In the genomic region with DNA sequence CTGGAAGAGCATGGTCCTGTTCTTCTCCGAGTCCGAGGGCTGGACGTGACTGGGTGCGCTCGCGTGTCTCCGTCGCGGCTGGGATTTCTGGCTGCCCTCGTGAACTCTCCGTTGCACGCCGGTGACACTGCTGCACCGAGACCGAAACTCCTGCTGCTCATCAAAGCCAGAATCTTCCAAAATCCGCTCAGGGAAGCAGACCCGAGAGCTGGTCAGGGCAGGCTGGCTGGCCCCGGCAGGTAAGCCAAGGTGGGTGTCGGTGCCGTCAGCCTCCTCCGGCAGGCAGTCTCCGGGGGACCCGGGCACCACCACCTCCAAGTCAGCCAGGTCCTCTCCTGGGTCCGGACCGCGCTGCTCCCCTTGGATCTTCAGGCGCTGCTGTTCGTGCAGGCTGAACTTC, we compare ENCODE assay signal across 18 cellular contexts.
DNase-seq lines count a peak whose midpoint lies in the region; ATAC-seq and TF ChIP-seq lines count a peak whose summit lies in the region.
"Had no signal": no experiment of that assay in that cellular context is flagged by ENCODE, and none has a peak within 500 bp of the region (broad histone marks: within the 10 kb centered on the region; RNA-seq: fewer than 3 reads in every experiment).

No MANE protein-coding gene starts in this region.

- H3K4me1 Mint-ChIP-seq in nephron progenitor cell: peaks cover 11% of the 10 kb centered on the region
- H3K4me1 Mint-ChIP-seq in activated T-helper 1 cell treated with anti-CD3 and anti-CD28 coated beads, Interleukin-12 subunit alpha, Interleukin-12 subunit beta, Interleukin-2, Interleukin-4 antibody, amounts not matched to agents 30 ng/mL and 10 ng/mL and 1 ng/mL, durations not matched to agents 14 hours and 24 hours and 36 hours (ENCODE audit: low read depth): peaks cover 52% of the 10 kb centered on the region

- intact Hi-C loops in right cardiac atrium (cut with DNase I): no loop called here
- intact Hi-C loops in Right ventricle myocardium superior (cut with DNase I): no loop called here
- intact Hi-C loops in activated T-helper 1 cell treated with anti-CD3 and anti-CD28 coated beads, Interleukin-12 subunit alpha, Interleukin-12 subunit beta, Interleukin-2, Interleukin-4 antibody, amounts not matched to agents 30 ng/mL and 10 ng/mL and 1 ng/mL, durations not matched to agents 14 hours and 24 hours and 36 hours (cut with micrococcal nuclease): no loop called here

- no peaks in the 10 kb centered on the region for H3K9me3 Mint-ChIP-seq in nephron progenitor cell
- H3K9me3 Mint-ChIP-seq in activated T-helper 1 cell treated with anti-CD3 and anti-CD28 coated beads, Interleukin-12 subunit alpha, Interleukin-12 subunit beta, Interleukin-2, Interleukin-4 antibody, amounts not matched to agents 30 ng/mL and 10 ng/mL and 1 ng/mL, durations not matched to agents 14 hours and 24 hours and 36 hours: no peaks in the 10 kb centered on the region
- H3K9me3 Mint-ChIP-seq: CD4-positive, CD25-positive, alpha-beta regulatory T cell; GM23338; HFFc6 had no signal

- H3K27ac ChIP-seq in right cardiac atrium (ENCODE audit: low read length) (no peak overlapping the region), gastroesophageal sphincter (no peak overlapping the region)
- H3K27ac ChIP-seq: BLaER1 treated with 17β-estradiol and CSF1 and Interleukin-3, amounts not matched to agents 10 nM and 100 nM had no signal

- peak in 2 of 3 donors; percentile 46 to 48 for DNase-seq in right cardiac atrium
- DNase-seq in Right ventricle myocardium superior: no peak
- no peak for DNase-seq in nephron progenitor cell
- no peak for DNase-seq in NOMO-1 (lab: John Stamatoyannopoulos, UW; ENCODE audit: unreplicated experiment in 2 of 2)
- no peak for DNase-seq in NCI-H510A (lab: John Stamatoyannopoulos, UW)
- no peak for DNase-seq in activated T-helper 1 cell treated with anti-CD3 and anti-CD28 coated beads, Interleukin-12 subunit alpha, Interleukin-12 subunit beta, Interleukin-2, Interleukin-4 antibody, amounts not matched to agents 30 ng/mL and 10 ng/mL and 1 ng/mL, durations not matched to agents 14 hours and 24 hours and 36 hours (ENCODE audit: low spot score)
- no peak for DNase-seq in NCI-H1105 (lab: John Stamatoyannopoulos, UW)
- DNase-seq: ACHN; Calu3; CD4-positive, CD25-positive, alpha-beta regulatory T cell; DMS 273 treated with DMSO at 0.1 percent for 48 hours; DMS79; HCEC 1CT; HFFc6 had no signal

- H3K27me3 Mint-ChIP-seq in nephron progenitor cell (ENCODE audit: low read depth, poor library complexity): no peaks in the 10 kb centered on the region
- H3K27me3 Mint-ChIP-seq in activated T-helper 1 cell treated with anti-CD3 and anti-CD28 coated beads, Interleukin-12 subunit alpha, Interleukin-12 subunit beta, Interleukin-2, Interleukin-4 antibody, amounts not matched to agents 30 ng/mL and 10 ng/mL and 1 ng/mL, durations not matched to agents 14 hours and 24 hours and 36 hours (ENCODE audit: insufficient read depth): no peaks in the 10 kb centered on the region
- H3K27me3 Mint-ChIP-seq: CD4-positive, CD25-positive, alpha-beta regulatory T cell had no signal

- H3K4me3 Mint-ChIP-seq in nephron progenitor cell: no peak overlapping the region
- no peak overlapping the region for H3K4me3 Mint-ChIP-seq in activated T-helper 1 cell treated with anti-CD3 and anti-CD28 coated beads, Interleukin-12 subunit alpha, Interleukin-12 subunit beta, Interleukin-2, Interleukin-4 antibody, amounts not matched to agents 30 ng/mL and 10 ng/mL and 1 ng/mL, durations not matched to agents 14 hours and 24 hours and 36 hours
- H3K4me3 Mint-ChIP-seq: CD4-positive, CD25-positive, alpha-beta regulatory T cell; GM23338; HFFc6 had no signal

- H3K27ac Mint-ChIP-seq in nephron progenitor cell: peak overlapping the region; percentile 94
- no peak overlapping the region for H3K27ac Mint-ChIP-seq in activated T-helper 1 cell treated with anti-CD3 and anti-CD28 coated beads, Interleukin-12 subunit alpha, Interleukin-12 subunit beta, Interleukin-2, Interleukin-4 antibody, amounts not matched to agents 30 ng/mL and 10 ng/mL and 1 ng/mL, durations not matched to agents 14 hours and 24 hours and 36 hours

- no peak for TF ChIP-seq EP300 in gastroesophageal sphincter (IDR thresholded peaks at IDR 0.05)

- TF ChIP-seq POLR2A in gastroesophageal sphincter (IDR thresholded peaks at IDR 0.05): no peak

- peaks cover 5% of the 10 kb centered on the region for H3K36me3 Mint-ChIP-seq in nephron progenitor cell (ENCODE audit: low read depth)
- H3K36me3 Mint-ChIP-seq in activated T-helper 1 cell treated with anti-CD3 and anti-CD28 coated beads, Interleukin-12 subunit alpha, Interleukin-12 subunit beta, Interleukin-2, Interleukin-4 antibody, amounts not matched to agents 30 ng/mL and 10 ng/mL and 1 ng/mL, durations not matched to agents 14 hours and 24 hours and 36 hours (ENCODE audit: low read depth): no peaks in the 10 kb centered on the region
- H3K36me3 Mint-ChIP-seq: CD4-positive, CD25-positive, alpha-beta regulatory T cell had no signal

- TF ChIP-seq CTCF in gastroesophageal sphincter (IDR thresholded peaks at IDR 0.05) (no peak), nephron progenitor cell (IDR thresholded peaks at IDR 0.05) (no peak)

- H3K27me3 ChIP-seq in right cardiac atrium (ENCODE audit: control insufficient read depth, insufficient read depth) (no peaks in the 10 kb centered on the region), gastroesophageal sphincter (no peaks in the 10 kb centered on the region)
- H3K27me3 ChIP-seq: BLaER1 treated with 17β-estradiol and CSF1 and Interleukin-3, amounts not matched to agents 10 nM and 100 nM had no signal

- WGBS in right cardiac atrium: 96% methylated on average over 28 of the region's 28 CpGs
- 100% methylated on average over 3 of the region's 28 CpGs; no CpG with 5 or more reads in 1 of the 2 donors for WGBS in gastroesophageal sphincter (ENCODE audit: low coverage in 1 of 2), 2 donors

- H3K36me3 ChIP-seq in gastroesophageal sphincter: no peaks in the 10 kb centered on the region

- H3K4me3 ChIP-seq in right cardiac atrium (ENCODE audit: low read length): no peak overlapping the region
- no peak overlapping the region for H3K4me3 ChIP-seq in gastroesophageal sphincter
- H3K4me3 ChIP-seq: BLaER1 treated with 17β-estradiol and CSF1 and Interleukin-3, amounts not matched to agents 10 nM and 100 nM; GM12878; GM23338 had no signal

- ATAC-seq in right cardiac atrium (no peak), Right ventricle myocardium superior (ENCODE audit: poor library complexity) (no peak), gastroesophageal sphincter (peak; percentile 34)
- ATAC-seq: GM12878, GM23338 had no signal

- H3K9me3 ChIP-seq in right cardiac atrium (ENCODE audit: control insufficient read depth, low read length) (no peaks in the 10 kb centered on the region), gastroesophageal sphincter (no peaks in the 10 kb centered on the region)
- H3K9me3 ChIP-seq: BLaER1 treated with 17β-estradiol and CSF1 and Interleukin-3, amounts not matched to agents 10 nM and 100 nM had no signal

- H3K4me1 ChIP-seq in right cardiac atrium (ENCODE audit: control insufficient read depth, insufficient read depth, low read length) (no peaks in the 10 kb centered on the region), gastroesophageal sphincter (peaks cover 0 to 18% (median 6%) of the 10 kb centered on the region in 3 donors)

Comparison
In these comparisons a context has a peak if more than half of its experiments do, and no peak if none do; other contexts are left out.
1. DNase-seq: peak in right cardiac atrium (2 of 3); none in Right ventricle myocardium superior (single experiment), nephron progenitor cell (single experiment), NOMO-1 (0 of 2), NCI-H510A (single experiment), activated T-helper 1 cell treated with anti-CD3 and anti-CD28 coated beads, Interleukin-12 subunit alpha, Interleukin-12 subunit beta, Interleukin-2, Interleukin-4 antibody, amounts not matched to agents 30 ng/mL and 10 ng/mL and 1 ng/mL, durations not matched to agents 14 hours and 24 hours and 36 hours (single experiment) and NCI-H1105 (single experiment).